21 cellular contexts compared by ENCODE assay signal in the genomic region with DNA sequence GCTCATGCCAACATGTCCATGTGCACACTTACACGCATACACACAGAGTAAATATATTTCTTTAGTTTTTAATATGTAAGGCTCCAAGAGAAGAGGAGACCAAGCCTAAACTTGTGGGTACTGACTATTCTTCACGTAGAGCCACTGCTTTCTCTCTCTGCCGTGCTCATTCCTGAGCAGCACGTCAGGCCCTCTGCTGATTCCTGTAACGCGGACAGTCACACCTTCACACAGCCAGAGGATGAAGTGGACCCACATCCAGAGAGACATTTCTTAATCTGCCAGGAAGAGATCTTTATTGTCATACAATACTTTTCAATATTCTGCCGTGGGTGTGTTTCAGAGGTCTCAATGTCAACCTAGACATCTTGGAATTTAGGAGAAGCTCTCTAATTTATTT.
"Had no signal": no experiment of that assay in that cellular context is flagged by ENCODE, and none has a peak within 500 bp of the region (broad histone marks: within the 10 kb centered on the region; RNA-seq: fewer than 3 reads in every experiment).

No MANE protein-coding gene starts in this region.

- ATAC-seq: esophagus mucosa; gastrocnemius medialis; heart left ventricle; left colon; left ventricle myocardium superior; lower lobe of right lung; natural killer cell treated with Interleukin-12 subunit alpha and Interleukin-12 subunit beta and Interleukin-15 and Interleukin-18, amount 100 ng/mL, for 72 hours; pancreas; stimulated activated effector memory CD8-positive, alpha-beta T cell treated with anti-CD3 and anti-CD28 coated beads, Interleukin-12 subunit alpha, Interleukin-12 subunit beta, amount 100 ng/mL, for 72 hours had no signal

- H3K36me3 Mint-ChIP-seq: natural killer cell treated with Interleukin-12 subunit alpha and Interleukin-12 subunit beta and Interleukin-15 and Interleukin-18, amount 100 ng/mL, for 72 hours; stimulated activated effector memory CD8-positive, alpha-beta T cell treated with anti-CD3 and anti-CD28 coated beads, Interleukin-12 subunit alpha, Interleukin-12 subunit beta, amount 100 ng/mL, for 72 hours had no signal

- DNase-seq: effector CD8-positive, alpha-beta T cell; endodermal cell; foreskin fibroblast; gastrocnemius medialis; heart left ventricle; left colon; left ventricle myocardium superior; lower lobe of right lung; pancreas; sigmoid colon; stimulated activated CD4-positive, alpha-beta T cell treated with anti-CD3 and anti-CD28 coated beads, Interleukin-2, amount 100 ng/mL, for 24 hours; stimulated activated CD4-positive, alpha-beta T cell treated with anti-CD3 and anti-CD28 coated beads, Interleukin-4, amount 100 ng/mL, for 24 hours; stimulated activated naive CD4-positive, alpha-beta T cell treated with Interleukin-2 at 50 U/mL for 16 hours; stomach; thyroid gland; trophoblast cell had no signal

- H3K27me3 Mint-ChIP-seq: dendritic cell treated with granulocyte-macrophage colony-stimulating factor and Interleukin-4, amounts not matched to agents 40 ng/mL and 50 ng/mL, for 4 days; progenitor cell of endocrine pancreas had no signal

- H3K4me3 Mint-ChIP-seq: dendritic cell treated with granulocyte-macrophage colony-stimulating factor and Interleukin-4, amounts not matched to agents 40 ng/mL and 50 ng/mL, for 4 days; endodermal cell; natural killer cell treated with Interleukin-12 subunit alpha and Interleukin-12 subunit beta and Interleukin-15 and Interleukin-18, amount 100 ng/mL, for 72 hours; stimulated activated effector memory CD8-positive, alpha-beta T cell treated with anti-CD3 and anti-CD28 coated beads, Interleukin-12 subunit alpha, Interleukin-12 subunit beta, amount 100 ng/mL, for 72 hours had no signal

- H3K27ac Mint-ChIP-seq: dendritic cell treated with granulocyte-macrophage colony-stimulating factor and Interleukin-4, amounts not matched to agents 40 ng/mL and 50 ng/mL, for 4 days; endodermal cell; natural killer cell treated with Interleukin-12 subunit alpha and Interleukin-12 subunit beta and Interleukin-15 and Interleukin-18, amount 100 ng/mL, for 72 hours; progenitor cell of endocrine pancreas; stimulated activated effector memory CD8-positive, alpha-beta T cell treated with anti-CD3 and anti-CD28 coated beads, Interleukin-12 subunit alpha, Interleukin-12 subunit beta, amount 100 ng/mL, for 72 hours had no signal

- H3K9me3 Mint-ChIP-seq: natural killer cell treated with Interleukin-12 subunit alpha and Interleukin-12 subunit beta and Interleukin-15 and Interleukin-18, amount 100 ng/mL, for 72 hours; stimulated activated effector memory CD8-positive, alpha-beta T cell treated with anti-CD3 and anti-CD28 coated beads, Interleukin-12 subunit alpha, Interleukin-12 subunit beta, amount 100 ng/mL, for 72 hours had no signal

- H3K4me1 Mint-ChIP-seq: stimulated activated effector memory CD8-positive, alpha-beta T cell treated with anti-CD3 and anti-CD28 coated beads, Interleukin-12 subunit alpha, Interleukin-12 subunit beta, amount 100 ng/mL, for 72 hours had no signal
